Comparison of ENCODE assay signal across 8 cellular contexts in genomic region chr2:32355976-32356734, GRCh38.
DNase-seq lines count a peak whose midpoint lies in the region; ATAC-seq and TF ChIP-seq lines count a peak whose summit lies in the region.

No MANE protein-coding gene starts in this region.

- peak; percentile 10 for ATAC-seq in central memory CD8-positive, alpha-beta T cell (replicated peaks; ENCODE audit: extremely low read depth, poor library complexity, severe bottlenecking)
- ATAC-seq in HG03565 (IDR thresholded peaks at IDR 0.05; ENCODE audit: unreplicated experiment), result no peak

- H3K27me3 ChIP-seq in muscle layer of duodenum (ENCODE audit: low read depth, low read length), result no peaks in the 10 kb centered on the region

- H3K4me1 Mint-ChIP-seq in central memory CD8-positive, alpha-beta T cell, result peaks cover 27% of the 10 kb centered on the region

- H3K36me3 ChIP-seq in muscle layer of duodenum (ENCODE audit: control insufficient read depth in 1 of 2, insufficient read depth in 2 of 2, low read length in 2 of 2), result peaks cover 0 to 3% of the 10 kb centered on the region in 2 donors

- no peaks in the 10 kb centered on the region for H3K9me3 ChIP-seq in muscle layer of duodenum (ENCODE audit: control insufficient read depth in 1 of 2, low read length in 2 of 2)

- peaks cover 26% of the 10 kb centered on the region for H3K36me3 Mint-ChIP-seq in central memory CD8-positive, alpha-beta T cell (ENCODE audit: insufficient read depth)

- DNase-seq in NCI-H2196 treated with DMSO at 0.1 percent for 48 hours (lab: John Stamatoyannopoulos, UW; ENCODE audit: unreplicated experiment), result peak; percentile 55
- DNase-seq in NCI-H2196 (lab: John Stamatoyannopoulos, UW; ENCODE audit: unreplicated experiment), result no peak
- DNase-seq in NB4 (ENCODE audit: low read depth), result peak; percentile 21
- DNase-seq in central memory CD8-positive, alpha-beta T cell (ENCODE audit: low spot score in 2 of 2), result no peak
- no peak for DNase-seq in retina
- DNase-seq in AG08396 (ENCODE audit: low spot score), result no peak

- no peaks in the 10 kb centered on the region for H3K9me3 Mint-ChIP-seq in central memory CD8-positive, alpha-beta T cell

- no peak for TF ChIP-seq CTCF in NB4 (IDR thresholded peaks at IDR 0.05; ENCODE audit: low read depth, low read length)

- peak overlapping the region; percentile 99 for H3K27ac ChIP-seq in muscle layer of duodenum (ENCODE audit: low read length)

- H3K4me3 ChIP-seq in NB4 (ENCODE audit: low read depth, low read length) (peak overlapping the region; percentile 69), muscle layer of duodenum (ENCODE audit: low read depth in 1 of 2, low read length in 2 of 2) (peak overlapping the region; percentile 89 to 99)

- H3K4me3 Mint-ChIP-seq in central memory CD8-positive, alpha-beta T cell, result peak overlapping the region; percentile 79

- no peaks in the 10 kb centered on the region for H3K27me3 Mint-ChIP-seq in central memory CD8-positive, alpha-beta T cell

- peaks cover 20 to 27% of the 10 kb centered on the region in 2 donors for H3K4me1 ChIP-seq in muscle layer of duodenum (ENCODE audit: control insufficient read depth in 1 of 2, insufficient read depth in 2 of 2, low read length in 2 of 2)

- no peak for TF ChIP-seq POLR2A in NB4 (IDR thresholded peaks at IDR 0.05; ENCODE audit: extremely low read depth, insufficient read length)

- H3K27ac Mint-ChIP-seq in central memory CD8-positive, alpha-beta T cell (ENCODE audit: low read depth), result peak overlapping the region; percentile 91

Comparison
In these comparisons a context has a peak if more than half of its experiments do, and no peak if none do; other contexts are left out.
1. DNase-seq: peak in NCI-H2196 treated with DMSO at 0.1 percent for 48 hours (single experiment) and NB4 (single experiment); none in NCI-H2196 (single experiment), central memory CD8-positive, alpha-beta T cell (0 of 2), retina (single experiment) and AG08396 (single experiment).